In genomic region chrX:40076750-40077149, GRCh38 we compare ENCODE assay signal across 15 cellular contexts.
"Had no signal": no experiment of that assay in that cellular context is flagged by ENCODE, and none has a peak within 500 bp of the region (broad histone marks: within the 10 kb centered on the region; RNA-seq: fewer than 3 reads in every experiment).

No MANE protein-coding gene starts in this region.

- H3K4me3 Mint-ChIP-seq: type B pancreatic cell had no signal

- H3K27me3 Mint-ChIP-seq: type B pancreatic cell had no signal

- H3K27ac ChIP-seq: dorsolateral prefrontal cortex, esophagus squamous epithelium, foreskin keratinocyte, left lung, ovary had no signal

- DNase-seq: activated CD4-positive, alpha-beta T cell treated with anti-CD3 and anti-CD28 coated beads, Interleukin-2, amount 50 U/mL, for 48 hours; activated naive CD4-positive, alpha-beta T cell treated with Interleukin-2 at 50 U/mL for 16 hours; dorsolateral prefrontal cortex; esophagus squamous epithelium; foreskin keratinocyte; head of caudate nucleus; left lung; mesenchymal stem cell; Right ventricle myocardium superior; SK-N-SH; small intestine; T-helper 1 cell had no signal

- H3K4me3 ChIP-seq: dorsolateral prefrontal cortex, esophagus squamous epithelium, left lung, ovary had no signal

- ATAC-seq: activated CD4-positive, CD25-positive, alpha-beta regulatory T cell treated with anti-CD3 and anti-CD28 coated beads, Interleukin-2, amount 50 U/mL, for 24 hours; foreskin keratinocyte; left lung had no signal

- H3K27ac Mint-ChIP-seq: type B pancreatic cell had no signal

- H3K9me3 Mint-ChIP-seq: type B pancreatic cell had no signal
